Comparison of ENCODE assay signal across 14 cellular contexts in genomic region chr14:88063807-88064206, GRCh38. TPM values are rescaled to one million over a fixed set of nuclear protein-coding genes. Genes with fewer than 3 reads are reported as not detected.
DNase-seq lines count a peak whose midpoint lies in the region; FAIRE-seq and TF ChIP-seq lines count a peak whose summit lies in the region.
"Had no signal": no experiment of that assay in that cellular context is flagged by ENCODE, and none has a peak within 500 bp of the region (broad histone marks: within the 10 kb centered on the region; RNA-seq: fewer than 3 reads in every experiment).

No MANE protein-coding gene starts in this region.

- FAIRE-seq in H54 (lab: Jason Lieb, UNC), result no peak
- FAIRE-seq: GM12891 had no signal

- POLR2A ChIA-PET in A673 (lab: Charles Lee; ENCODE audit: low non-redundant PET), result no interaction called here

- no peak for TF ChIP-seq POLR2A in H54 (IDR thresholded peaks at IDR 0.05; ENCODE audit: low read depth, low read length)

- H3K36me3 ChIP-seq in A673 (ENCODE audit: insufficient read depth, low read length, poor library complexity, severe bottlenecking), result no peaks in the 10 kb centered on the region

- H3K4me3 ChIP-seq in A673 (ENCODE audit: low read depth, low read length, poor library complexity, severe bottlenecking), result no peak overlapping the region
- H3K4me3 ChIP-seq in fibroblast of mammary gland (ENCODE audit: control insufficient read depth, low read depth, low read length), result no peak overlapping the region
- H3K4me3 ChIP-seq: PC-9 had no signal

- TF ChIP-seq CTCF in A673 (conservative IDR thresholded peaks at IDR 0.05; ENCODE audit: low read depth, low read length) (no peak), fibroblast of mammary gland (conservative IDR thresholded peaks at IDR 0.05; ENCODE audit: control insufficient read depth, insufficient read depth, low read depth, low read length) (no peak)

- intact Hi-C loops in A673 (cut with micrococcal nuclease; ENCODE audit: unreplicated experiment), result no loop called here

- no peaks in the 10 kb centered on the region for H3K4me1 ChIP-seq in A673 (ENCODE audit: insufficient read depth, low read length, poor library complexity, severe bottlenecking)

- no peaks in the 10 kb centered on the region for H3K27me3 ChIP-seq in A673 (replicated peaks; ENCODE audit: insufficient read depth, low read depth, low read length, poor library complexity)

- no TSS peak for BruUV-seq in A673 (replicated peaks; lab: Mats Ljungman, UMichigan)

- CTCF ChIA-PET in A673 (lab: Charles Lee), result no interaction called here

- H3K27ac ChIP-seq in A673 (ENCODE audit: low read depth, low read length, poor library complexity, severe bottlenecking), result no peak overlapping the region
- H3K27ac ChIP-seq: HL-60, PC-9 had no signal

- H3K9me3 ChIP-seq in A673 (ENCODE audit: low read depth, low read length, poor library complexity, severe bottlenecking), result no peaks in the 10 kb centered on the region

- peak; percentile 2 for DNase-seq in A673 (ENCODE audit: low spot score)
- DNase-seq in ELR (ENCODE audit: low read depth), result peak; percentile 1
- DNase-seq in OCI-M1 (lab: John Stamatoyannopoulos, UW), result peak; percentile 21
- DNase-seq in fibroblast of mammary gland (ENCODE audit: low read depth), result peak; percentile 27
- DNase-seq in central memory CD4-positive, alpha-beta T cell, result no peak
- DNase-seq in H54 (ENCODE audit: insufficient read length, low spot score), result no peak
- no peak for DNase-seq in DMS53 (lab: John Stamatoyannopoulos, UW)
- DNase-seq: CD4-positive, alpha-beta memory T cell; NCI-H1930; NCI-H526; PC-9; T-helper 2 cell had no signal

RNA-seq across cellular contexts. Expression of gene GPR65, which starts 58.9 kb away (rescaled TPM):
- not detected in 2 replicates for total RNA-seq in A673 (2021)
- total RNA-seq: PC-9 had no signal

Comparison
In these comparisons a context has a peak if more than half of its experiments do, and no peak if none do; other contexts are left out.
1. DNase-seq: peak in A673 (single experiment), ELR (single experiment), OCI-M1 (single experiment) and fibroblast of mammary gland (single experiment); none in central memory CD4-positive, alpha-beta T cell (single experiment), H54 (single experiment) and DMS53 (single experiment).